In genomic region chr17:19386276-19386863, GRCh38 we compare ENCODE assay signal across 9 cellular contexts. TPM values are rescaled to one million over a fixed set of nuclear protein-coding genes. Genes with fewer than 3 reads are reported as not detected.
DNase-seq lines count a peak whose midpoint lies in the region; ATAC-seq and TF ChIP-seq lines count a peak whose summit lies in the region.
"Had no signal": no experiment of that assay in that cellular context is flagged by ENCODE, and none has a peak within 500 bp of the region (broad histone marks: within the 10 kb centered on the region; RNA-seq: fewer than 3 reads in every experiment).

No MANE protein-coding gene starts in this region.

- CTCF ChIA-PET in activated naive CD4-positive, alpha-beta T cell treated with anti-CD3 and anti-CD28 coated beads, Interleukin-2, amount 10 ng/mL, durations not matched to agents 7 days and 5 days (lab: Charles Lee), result no interaction called here

- no peak for DNase-seq in activated naive CD4-positive, alpha-beta T cell treated with anti-CD3 and anti-CD28 coated beads, Interleukin-2, amount 10 ng/mL, durations not matched to agents 7 days and 5 days
- peak in 3 of 4 donors; percentile 35 to 68 (median 39) for DNase-seq in body of pancreas
- DNase-seq in right lobe of liver, result peak in 2 of 3 donors; percentile 53 to 62
- no peak for DNase-seq in vagina (ENCODE audit: extremely low spot score in 2 of 2)
- DNase-seq in NCI-H2029 (lab: John Stamatoyannopoulos, UW), result no peak
- no peak for DNase-seq in T-helper 2 cell treated with Interferon-gamma antibody and Interleukin-4, amounts not matched to agents 5 μg/mL and 100 μg/mL, for 36 hours (ENCODE audit: low spot score)
- no peak for DNase-seq in foreskin melanocyte

- ATAC-seq in body of pancreas (peak; percentile 33), right lobe of liver (peak; percentile 40 to 72 (median 59))

- H3K9me3 ChIP-seq in body of pancreas (no peaks in the 10 kb centered on the region), right lobe of liver (no peaks in the 10 kb centered on the region), vagina (no peaks in the 10 kb centered on the region)

- H3K4me3 Mint-ChIP-seq in activated naive CD4-positive, alpha-beta T cell treated with anti-CD3 and anti-CD28 coated beads, Interleukin-2, amount 50 U/mL, for 24 hours, result no peak overlapping the region
- no peak overlapping the region for H3K4me3 Mint-ChIP-seq in activated naive CD4-positive, alpha-beta T cell treated with anti-CD3 and anti-CD28 coated beads, Interleukin-2, amount 10 ng/mL, durations not matched to agents 7 days and 5 days
- no peak overlapping the region for H3K4me3 Mint-ChIP-seq in T-helper 2 cell treated with Interferon-gamma antibody and Interleukin-4, amounts not matched to agents 5 μg/mL and 100 μg/mL, for 36 hours

- H3K36me3 Mint-ChIP-seq in activated naive CD4-positive, alpha-beta T cell treated with anti-CD3 and anti-CD28 coated beads, Interleukin-2, amount 50 U/mL, for 24 hours, result no peaks in the 10 kb centered on the region
- peaks cover 31% of the 10 kb centered on the region for H3K36me3 Mint-ChIP-seq in activated naive CD4-positive, alpha-beta T cell treated with anti-CD3 and anti-CD28 coated beads, Interleukin-2, amount 10 ng/mL, durations not matched to agents 7 days and 5 days
- peaks cover 23% of the 10 kb centered on the region for H3K36me3 Mint-ChIP-seq in T-helper 2 cell treated with Interferon-gamma antibody and Interleukin-4, amounts not matched to agents 5 μg/mL and 100 μg/mL, for 36 hours (ENCODE audit: low read depth)

- H3K36me3 ChIP-seq in body of pancreas (replicated peaks in 1 of 2; ENCODE audit: insufficient read depth in 1 of 2, low read depth in 2 of 2) (peaks cover 0 to 8% of the 10 kb centered on the region in 2 donors), right lobe of liver (peaks cover 0 to 10% (median 2%) of the 10 kb centered on the region in 4 donors), vagina (peaks cover 0 to 25% of the 10 kb centered on the region in 2 donors)

- H3K4me1 ChIP-seq in body of pancreas, result no peaks in the 10 kb centered on the region
- H3K4me1 ChIP-seq in right lobe of liver, result peaks cover 0 to 7% (median 0%) of the 10 kb centered on the region in 4 donors
- H3K4me1 ChIP-seq in vagina, result peaks cover 83% of the 10 kb centered on the region

- 45 to 68% methylated on average over 14 to 17 of the region's 17 CpGs for WGBS in body of pancreas, 2 donors
- no CpG with 5 or more reads among the region's 17 CpGs for WGBS in right lobe of liver (ENCODE audit: insufficient coverage, low coverage, low lambda C conversion rate, missing lambda C conversion rate)

- H3K9me3 Mint-ChIP-seq in activated naive CD4-positive, alpha-beta T cell treated with anti-CD3 and anti-CD28 coated beads, Interleukin-2, amount 50 U/mL, for 24 hours, result no peaks in the 10 kb centered on the region
- no peaks in the 10 kb centered on the region for H3K9me3 Mint-ChIP-seq in activated naive CD4-positive, alpha-beta T cell treated with anti-CD3 and anti-CD28 coated beads, Interleukin-2, amount 10 ng/mL, durations not matched to agents 7 days and 5 days
- no peaks in the 10 kb centered on the region for H3K9me3 Mint-ChIP-seq in T-helper 2 cell treated with Interferon-gamma antibody and Interleukin-4, amounts not matched to agents 5 μg/mL and 100 μg/mL, for 36 hours

- intact Hi-C loops in body of pancreas (cut with DNase I), result no loop called here
- intact Hi-C loops in right lobe of liver (cut with DNase I), result no loop called here
- intact Hi-C loops in vagina (cut with DNase I), result no loop called here

- peaks cover 5% of the 10 kb centered on the region for H3K4me1 Mint-ChIP-seq in activated naive CD4-positive, alpha-beta T cell treated with anti-CD3 and anti-CD28 coated beads, Interleukin-2, amount 50 U/mL, for 24 hours
- peaks cover 8% of the 10 kb centered on the region for H3K4me1 Mint-ChIP-seq in activated naive CD4-positive, alpha-beta T cell treated with anti-CD3 and anti-CD28 coated beads, Interleukin-2, amount 10 ng/mL, durations not matched to agents 7 days and 5 days
- H3K4me1 Mint-ChIP-seq in T-helper 2 cell treated with Interferon-gamma antibody and Interleukin-4, amounts not matched to agents 5 μg/mL and 100 μg/mL, for 36 hours (ENCODE audit: low read depth), result peaks cover 3% of the 10 kb centered on the region

- H3K27me3 ChIP-seq in body of pancreas (no peaks in the 10 kb centered on the region), right lobe of liver (no peaks in the 10 kb centered on the region), vagina (no peaks in the 10 kb centered on the region)

- no peaks in the 10 kb centered on the region for H3K27me3 Mint-ChIP-seq in activated naive CD4-positive, alpha-beta T cell treated with anti-CD3 and anti-CD28 coated beads, Interleukin-2, amount 50 U/mL, for 24 hours
- peaks cover 38% of the 10 kb centered on the region for H3K27me3 Mint-ChIP-seq in activated naive CD4-positive, alpha-beta T cell treated with anti-CD3 and anti-CD28 coated beads, Interleukin-2, amount 10 ng/mL, durations not matched to agents 7 days and 5 days
- H3K27me3 Mint-ChIP-seq in T-helper 2 cell treated with Interferon-gamma antibody and Interleukin-4, amounts not matched to agents 5 μg/mL and 100 μg/mL, for 36 hours (ENCODE audit: low read depth), result peaks cover 9% of the 10 kb centered on the region

- H3K27ac ChIP-seq in body of pancreas (peak overlapping the region in 2 of 4 donors; percentile 13 to 44), right lobe of liver (peak overlapping the region in 1 of 3 donors; percentile 4), vagina (peak overlapping the region; percentile 95)
- H3K27ac ChIP-seq: VCaP had no signal

- TF ChIP-seq CTCF in body of pancreas (IDR thresholded peaks at IDR 0.05) (no peak), right lobe of liver (IDR thresholded peaks at IDR 0.05) (no peak), vagina (IDR thresholded peaks at IDR 0.05) (no peak)

- H3K4me3 ChIP-seq in body of pancreas, result no peak overlapping the region
- no peak overlapping the region for H3K4me3 ChIP-seq in right lobe of liver
- peak overlapping the region; percentile 26 to 36 for H3K4me3 ChIP-seq in vagina

- H3K27ac Mint-ChIP-seq in activated naive CD4-positive, alpha-beta T cell treated with anti-CD3 and anti-CD28 coated beads, Interleukin-2, amount 50 U/mL, for 24 hours, result peak overlapping the region; percentile 74
- no peak overlapping the region for H3K27ac Mint-ChIP-seq in activated naive CD4-positive, alpha-beta T cell treated with anti-CD3 and anti-CD28 coated beads, Interleukin-2, amount 10 ng/mL, durations not matched to agents 7 days and 5 days
- no peak overlapping the region for H3K27ac Mint-ChIP-seq in T-helper 2 cell treated with Interferon-gamma antibody and Interleukin-4, amounts not matched to agents 5 μg/mL and 100 μg/mL, for 36 hours

- TF ChIP-seq POLR2A in body of pancreas (IDR thresholded peaks at IDR 0.05) (no peak), right lobe of liver (IDR thresholded peaks at IDR 0.05) (no peak), vagina (IDR thresholded peaks at IDR 0.05) (peak in 1 of 2 donors; percentile 12)

RNA-seq across cellular contexts. Expression of gene MFAP4, which starts 0.6 kb away (rescaled TPM):
- total RNA-seq in body of pancreas (10 to 100 TPM; 25.7 to 35.3 TPM), right lobe of liver (10 to 100 TPM in 2 of 6 experiments, 1 to 10 TPM in 4; 2.3 to 12.0 (median 6.5) TPM), vagina (205 TPM)

RNA-seq across cellular contexts. Expression of gene MAPK7, which starts 8.1 kb away (rescaled TPM):
- total RNA-seq in body of pancreas (10 to 100 TPM; 10.1 to 29.3 TPM), right lobe of liver (1 to 10 TPM; 5.7 to 9.2 (median 6.7) TPM), vagina (77.3 TPM)

RNA-seq across cellular contexts. Expression of gene B9D1, which starts 23.8 kb away (rescaled TPM):
- total RNA-seq in body of pancreas, result 10 to 100 TPM; 10.4 to 53.4 TPM
- 10 to 100 TPM in 2 of 6 experiments, 1 to 10 TPM in 4; 2.3 to 27.9 (median 5.7) TPM for total RNA-seq in right lobe of liver
- total RNA-seq in vagina, result 50.6 TPM

RNA-seq across cellular contexts. Expression of gene RNF112, which starts 24.7 kb away (rescaled TPM):
- total RNA-seq in body of pancreas (1 to 10 TPM in 1 of 2 donors, under 1 TPM in 1; 0.52 to 5.9 TPM), right lobe of liver (under 1 TPM; 0.12 to 0.86 (median 0.54) TPM), vagina (1.5 TPM)

Comparison
In these comparisons a context has a peak if more than half of its experiments do, and no peak if none do; other contexts are left out.
1. DNase-seq: peak in body of pancreas (3 of 4) and right lobe of liver (2 of 3); none in activated naive CD4-positive, alpha-beta T cell treated with anti-CD3 and anti-CD28 coated beads, Interleukin-2, amount 10 ng/mL, durations not matched to agents 7 days and 5 days (single experiment), vagina (0 of 2), NCI-H2029 (single experiment), T-helper 2 cell treated with Interferon-gamma antibody and Interleukin-4, amounts not matched to agents 5 μg/mL and 100 μg/mL, for 36 hours (single experiment) and foreskin melanocyte (single experiment).
2. H3K4me3 ChIP-seq: peak in vagina (2 of 2); none in body of pancreas (0 of 2) and right lobe of liver (0 of 3).